Comparison of ENCODE assay signal across 8 cellular contexts in the genomic region with DNA sequence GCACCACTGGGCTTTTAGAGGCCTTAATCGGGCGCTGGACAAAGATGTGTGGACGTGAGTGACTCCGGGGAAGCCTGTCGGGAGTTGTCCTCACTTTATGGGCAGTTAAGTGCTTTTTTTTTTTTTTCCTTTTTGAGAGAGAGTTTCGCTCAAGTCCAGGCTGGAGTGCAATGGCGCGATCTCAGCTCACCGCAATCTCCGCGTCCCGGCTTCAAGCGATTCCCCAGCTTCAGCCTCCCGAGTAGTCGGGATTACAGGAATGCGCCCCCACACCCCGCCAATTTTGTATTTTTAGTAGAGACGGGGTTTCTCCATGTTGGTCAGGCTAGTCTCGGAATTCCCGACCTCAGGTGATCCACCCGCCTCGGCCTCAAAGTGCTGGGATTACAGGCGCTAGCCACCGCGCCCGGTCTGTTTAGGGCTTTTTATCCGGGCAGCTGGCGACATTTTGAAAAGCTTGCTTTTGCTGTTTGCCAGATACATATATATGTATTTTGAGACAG. TPM values are rescaled to one million over a fixed set of nuclear protein-coding genes. Genes with fewer than 3 reads are reported as not detected.
DNase-seq lines count a peak whose midpoint lies in the region; ATAC-seq and TF ChIP-seq lines count a peak whose summit lies in the region.

No MANE protein-coding gene starts in this region.

- TF ChIP-seq CTCF in astrocyte of the spinal cord (IDR thresholded peaks at IDR 0.05; ENCODE audit: low read depth, low read length) (no peak), left lung (IDR thresholded peaks at IDR 0.05) (no peak), tibial artery (IDR thresholded peaks at IDR 0.05) (no peak), GM13977 (IDR thresholded peaks at IDR 0.05; ENCODE audit: extremely low read depth, insufficient read depth, missing control alignments) (no peak)

- intact Hi-C loops in left lung (cut with DNase I) (no loop called here), tibial artery (cut with DNase I; ENCODE audit: low total_unique reads) (loop anchor here (5.0 kb wide), 1 partner anchor 123 kb away; a partner anchor contains a TSS)

- DNase-seq in activated T-cell treated with anti-CD3 and anti-CD28 coated beads, Interleukin-2, amount 50 U/mL, for 24 hours, result no peak
- DNase-seq in activated T-cell treated with anti-CD3 and anti-CD28 coated beads, Interleukin-2, amount 50 U/mL, for 48 hours, result no peak
- peak; percentile 39 for DNase-seq in astrocyte of the spinal cord (ENCODE audit: low read depth, low spot score)
- DNase-seq in left lung, result no peak
- no peak for DNase-seq in tibial artery
- no peak for DNase-seq in NCI-H1930 (lab: John Stamatoyannopoulos, UW)
- DNase-seq in NCI-H1092 (lab: John Stamatoyannopoulos, UW), result no peak
- DNase-seq in GM13977 (ENCODE audit: low spot score), result no peak

- in situ Hi-C loops in astrocyte of the spinal cord (cut with HindIII; ENCODE audit: low sequenced_read_pairs) (no loop called here), GM13977 (cut with MboI; ENCODE audit: low pct_unique_long_range_greater_than_20kb, low sequenced_read_pairs, unreplicated experiment) (no loop called here)

- H3K27ac ChIP-seq in left lung, result peak overlapping the region; percentile 89 to 90
- H3K27ac ChIP-seq in tibial artery, result peak overlapping the region; percentile 90 to 93

- H3K4me3 Mint-ChIP-seq in activated T-cell treated with anti-CD3 and anti-CD28 coated beads, Interleukin-2, amount 50 U/mL, for 24 hours, result peak overlapping the region; percentile 89

- no peaks in the 10 kb centered on the region for H3K9me3 ChIP-seq in left lung
- no peaks in the 10 kb centered on the region for H3K9me3 ChIP-seq in tibial artery

- H3K4me3 ChIP-seq in astrocyte of the spinal cord (ENCODE audit: low read depth, low read length), result peak overlapping the region; percentile 68
- peak overlapping the region; percentile 80 to 92 for H3K4me3 ChIP-seq in left lung
- peak overlapping the region; percentile 86 to 98 for H3K4me3 ChIP-seq in tibial artery

- H3K9me3 Mint-ChIP-seq in activated T-cell treated with anti-CD3 and anti-CD28 coated beads, Interleukin-2, amount 50 U/mL, for 24 hours, result no peaks in the 10 kb centered on the region

- peak overlapping the region; percentile 94 for H3K27ac Mint-ChIP-seq in activated T-cell treated with anti-CD3 and anti-CD28 coated beads, Interleukin-2, amount 50 U/mL, for 24 hours

- H3K36me3 Mint-ChIP-seq in activated T-cell treated with anti-CD3 and anti-CD28 coated beads, Interleukin-2, amount 50 U/mL, for 24 hours (ENCODE audit: low read depth), result peaks cover 47% of the 10 kb centered on the region

- H3K4me1 ChIP-seq in left lung (peaks cover 0 to 44% of the 10 kb centered on the region in 2 donors), tibial artery (peaks cover 0 to 26% (median 12%) of the 10 kb centered on the region in 4 donors)

- ATAC-seq in left lung, result peak; percentile 1

- no peaks in the 10 kb centered on the region for H3K27me3 Mint-ChIP-seq in activated T-cell treated with anti-CD3 and anti-CD28 coated beads, Interleukin-2, amount 50 U/mL, for 24 hours

- no peaks in the 10 kb centered on the region for H3K36me3 ChIP-seq in left lung
- no peaks in the 10 kb centered on the region for H3K36me3 ChIP-seq in tibial artery

- no peaks in the 10 kb centered on the region for H3K27me3 ChIP-seq in left lung
- H3K27me3 ChIP-seq in tibial artery, result no peaks in the 10 kb centered on the region

- peaks cover 33% of the 10 kb centered on the region for H3K4me1 Mint-ChIP-seq in activated T-cell treated with anti-CD3 and anti-CD28 coated beads, Interleukin-2, amount 50 U/mL, for 24 hours (ENCODE audit: low read depth)

RNA-seq across cellular contexts. Expression of a gene that starts 1.5 kb away (rescaled TPM):
- total RNA-seq in left lung, result 10 to 100 TPM; 48.2 to 54.1 TPM
